In genomic region chr5:66891184-66891925, GRCh38 we compare ENCODE assay signal across 13 cellular contexts.
DNase-seq lines count a peak whose midpoint lies in the region; ATAC-seq and TF ChIP-seq lines count a peak whose summit lies in the region.
"Had no signal": no experiment of that assay in that cellular context is flagged by ENCODE, and none has a peak within 500 bp of the region (broad histone marks: within the 10 kb centered on the region; RNA-seq: fewer than 3 reads in every experiment).

No MANE protein-coding gene starts in this region.

- H3K4me3 Mint-ChIP-seq in MCF 10A (ENCODE audit: unreplicated experiment), result peak overlapping the region; percentile 32
- H3K4me3 Mint-ChIP-seq: naive thymus-derived CD8-positive, alpha-beta T cell had no signal

- BruUV-seq in MCF 10A (replicated peaks; lab: Mats Ljungman, UMichigan), result TSS peak; percentile 78

- POLR2A ChIA-PET in HEK293 (lab: Yijun Ruan, JAX) (no interaction called here), MCF 10A (lab: Yijun Ruan, JAX) (interaction anchor here (0.5 to 3.6 kb wide), 24 partner anchors 9 to 220 kb away, joined by 3 to 32 read pairs (median 6); no protein-coding TSS in a partner anchor)

- no peak for TF ChIP-seq CTCF in HEK293 (tag by site-specific recombination; IDR thresholded peaks at IDR 0.05)
- TF ChIP-seq CTCF in MCF 10A (IDR thresholded peaks at IDR 0.05; ENCODE audit: unreplicated experiment), result no peak
- no peak for TF ChIP-seq CTCF in prostate gland (IDR thresholded peaks at IDR 0.05)
- TF ChIP-seq CTCF in GM10266 (IDR thresholded peaks at IDR 0.05; ENCODE audit: control insufficient read depth, insufficient read depth, low read depth, missing control alignments), result no peak

- intact Hi-C loops in MCF 10A (cut with micrococcal nuclease), result no loop called here
- intact Hi-C loops in left ventricle myocardium superior (cut with micrococcal nuclease), result no loop called here
- intact Hi-C loops in prostate gland (cut with DNase I), result no loop called here

- ATAC-seq in left ventricle myocardium superior, result peak; percentile 85
- ATAC-seq: naive thymus-derived CD8-positive, alpha-beta T cell had no signal

- H3K9me3 ChIP-seq in HEK293 (ENCODE audit: control insufficient read depth, insufficient read depth, low read depth, low read length), result no peaks in the 10 kb centered on the region
- no peaks in the 10 kb centered on the region for H3K9me3 ChIP-seq in prostate gland

- H3K4me1 Mint-ChIP-seq in MCF 10A (ENCODE audit: insufficient read depth, unreplicated experiment), result peaks cover 42% of the 10 kb centered on the region

- WGBS in prostate gland, result 53% methylated on average over 3 of the region's 3 CpGs

- peak overlapping the region; percentile 100 for H3K27ac Mint-ChIP-seq in MCF 10A (ENCODE audit: low read depth, unreplicated experiment)
- H3K27ac Mint-ChIP-seq: CD14-positive monocyte; naive thymus-derived CD8-positive, alpha-beta T cell had no signal

- no peaks in the 10 kb centered on the region for H3K9me3 Mint-ChIP-seq in MCF 10A (ENCODE audit: unreplicated experiment)
- H3K9me3 Mint-ChIP-seq: CD14-positive monocyte; naive thymus-derived CD8-positive, alpha-beta T cell had no signal

- TF ChIP-seq POLR2A in prostate gland (IDR thresholded peaks at IDR 0.05), result no peak

- H3K36me3 ChIP-seq in HEK293 (ENCODE audit: control insufficient read depth in 2 of 2, insufficient read depth in 1 of 2, low read length in 2 of 2), result no peaks in the 10 kb centered on the region
- no peaks in the 10 kb centered on the region for H3K36me3 ChIP-seq in prostate gland

- H3K4me3 ChIP-seq in HEK293 (ENCODE audit: low read depth, low read length) (no peak overlapping the region), prostate gland (no peak overlapping the region)

- no peaks in the 10 kb centered on the region for H3K27me3 ChIP-seq in prostate gland (replicated peaks; ENCODE audit: insufficient read depth)

- DNase-seq in MCF 10A (ENCODE audit: unreplicated experiment), result peak; percentile 95
- peak; percentile 43 for DNase-seq in left ventricle myocardium superior
- DNase-seq in prostate gland (ENCODE audit: low spot score), result peak; percentile 36
- no peak for DNase-seq in NCI-H1436 (lab: John Stamatoyannopoulos, UW)
- DNase-seq in stimulated activated CD4-positive, alpha-beta T cell treated with anti-CD3 and anti-CD28 coated beads, Interleukin-4, amount 100 ng/mL, for 1 hour, result no peak
- DNase-seq in GM10266 (ENCODE audit: extremely low spot score), result no peak
- no peak for DNase-seq in amniotic stem cell (lab: John Stamatoyannopoulos, UW)
- DNase-seq: naive thymus-derived CD8-positive, alpha-beta T cell; NCI-H1092; NCI-H526 treated with DMSO at 0.1 percent for 48 hours had no signal

- H3K36me3 Mint-ChIP-seq in MCF 10A (ENCODE audit: insufficient read depth, unreplicated experiment), result no peaks in the 10 kb centered on the region
- H3K36me3 Mint-ChIP-seq: CD14-positive monocyte; naive thymus-derived CD8-positive, alpha-beta T cell had no signal

- H3K27ac ChIP-seq in HEK293 (ENCODE audit: extremely low read depth, low read depth, low read length) (no peak overlapping the region), prostate gland (peak overlapping the region in 1 of 2 donors; percentile 45)
- H3K27ac ChIP-seq: VCaP had no signal

- H3K27me3 Mint-ChIP-seq in MCF 10A (ENCODE audit: insufficient read depth, unreplicated experiment), result no peaks in the 10 kb centered on the region

- CTCF ChIA-PET in HEK293 (lab: Yijun Ruan, JAX), result no interaction called here
- CTCF ChIA-PET in MCF 10A (lab: Yijun Ruan, JAX), result interaction anchor here (0.6 to 2.5 kb wide), 4 partner anchors 24 to 77 kb away, joined by 3 to 11 read pairs (median 4); no protein-coding TSS in a partner anchor

- H3K4me1 ChIP-seq in HEK293 (ENCODE audit: control insufficient read depth, insufficient read depth, low read length) (no peaks in the 10 kb centered on the region; the same call in 1 of the 2 replicates), prostate gland (replicated peaks) (no peaks in the 10 kb centered on the region)

TF ChIP-seq in HEK293, 187 proteins besides CTCF, POLR2A, EP300 and RAD21:
- no peak for TF ChIP-seq ZNF2 (tag by site-specific recombination; IDR thresholded peaks at IDR 0.05)
- TF ChIP-seq YY2 (tag by site-specific recombination; IDR thresholded peaks at IDR 0.05), result 0 out of 2 replicates have a peak, but pooled peaks have one; percentile 23
- 0 out of 2 replicates have a peak, but pooled peaks have one; percentile 15 for TF ChIP-seq WT1 (tag by site-specific recombination; IDR thresholded peaks at IDR 0.05)
- TF ChIP-seq ZNF513 (tag by site-specific recombination; IDR thresholded peaks at IDR 0.05), result peak; percentile 37; the same call in 1 of the 2 replicates
- 0 out of 2 replicates have a peak, but pooled peaks have one; percentile 10 for TF ChIP-seq SCRT2 (tag by site-specific recombination; IDR thresholded peaks at IDR 0.05)
- TF ChIP-seq PRDM10 (tag by site-specific recombination; IDR thresholded peaks at IDR 0.05), result peak; percentile 21; the same call in 1 of the 2 replicates
- no peak for TF ChIP-seq ZNF785 (tag by site-specific recombination; IDR thresholded peaks at IDR 0.05)
TF ChIP-seq in HEK293: peak in this region for 5.

Comparison
In these comparisons a context has a peak if more than half of its experiments do, and no peak if none do; other contexts are left out.
1. DNase-seq: peak in MCF 10A (single experiment), left ventricle myocardium superior (single experiment) and prostate gland (single experiment); none in NCI-H1436 (single experiment), stimulated activated CD4-positive, alpha-beta T cell treated with anti-CD3 and anti-CD28 coated beads, Interleukin-4, amount 100 ng/mL, for 1 hour (single experiment), GM10266 (single experiment) and amniotic stem cell (single experiment).